In the genomic region with DNA sequence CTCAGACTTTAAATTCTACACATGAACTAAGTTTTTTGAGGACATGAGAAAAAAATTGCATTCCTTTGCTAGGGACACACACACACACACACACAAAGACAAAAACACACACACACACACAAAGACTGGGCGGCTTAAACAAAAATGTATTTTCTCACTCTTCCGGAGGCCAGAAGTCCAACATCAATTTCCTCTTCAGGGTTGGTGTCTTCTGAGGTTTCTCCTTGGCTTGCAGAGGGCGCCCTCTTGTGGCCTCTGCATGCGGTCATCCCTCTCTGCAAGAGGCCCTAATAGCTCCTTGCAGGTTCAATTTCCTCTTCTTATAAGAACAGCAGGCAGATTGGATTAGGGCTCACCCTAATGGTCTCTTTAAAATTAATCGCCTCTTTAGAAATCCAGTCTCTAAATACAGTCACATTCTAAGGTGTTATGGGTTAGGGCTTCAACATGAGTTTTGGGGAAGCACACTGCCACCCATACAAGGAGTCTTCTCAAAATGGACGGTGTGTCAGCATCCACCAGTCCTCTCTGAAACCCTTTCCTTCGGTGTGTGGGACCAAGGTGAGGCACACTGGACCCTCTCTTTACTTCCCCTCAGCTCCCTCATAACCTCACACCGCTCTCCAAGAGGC, we compare ENCODE assay signal across 1 cellular context.
TF ChIP-seq lines count a peak whose summit lies in the region.

No MANE protein-coding gene starts in this region.

TF ChIP-seq in H1, 55 proteins besides CTCF, POLR2A, EP300 and RAD21 (continued from another document):
- TF ChIP-seq, protein P1, sequence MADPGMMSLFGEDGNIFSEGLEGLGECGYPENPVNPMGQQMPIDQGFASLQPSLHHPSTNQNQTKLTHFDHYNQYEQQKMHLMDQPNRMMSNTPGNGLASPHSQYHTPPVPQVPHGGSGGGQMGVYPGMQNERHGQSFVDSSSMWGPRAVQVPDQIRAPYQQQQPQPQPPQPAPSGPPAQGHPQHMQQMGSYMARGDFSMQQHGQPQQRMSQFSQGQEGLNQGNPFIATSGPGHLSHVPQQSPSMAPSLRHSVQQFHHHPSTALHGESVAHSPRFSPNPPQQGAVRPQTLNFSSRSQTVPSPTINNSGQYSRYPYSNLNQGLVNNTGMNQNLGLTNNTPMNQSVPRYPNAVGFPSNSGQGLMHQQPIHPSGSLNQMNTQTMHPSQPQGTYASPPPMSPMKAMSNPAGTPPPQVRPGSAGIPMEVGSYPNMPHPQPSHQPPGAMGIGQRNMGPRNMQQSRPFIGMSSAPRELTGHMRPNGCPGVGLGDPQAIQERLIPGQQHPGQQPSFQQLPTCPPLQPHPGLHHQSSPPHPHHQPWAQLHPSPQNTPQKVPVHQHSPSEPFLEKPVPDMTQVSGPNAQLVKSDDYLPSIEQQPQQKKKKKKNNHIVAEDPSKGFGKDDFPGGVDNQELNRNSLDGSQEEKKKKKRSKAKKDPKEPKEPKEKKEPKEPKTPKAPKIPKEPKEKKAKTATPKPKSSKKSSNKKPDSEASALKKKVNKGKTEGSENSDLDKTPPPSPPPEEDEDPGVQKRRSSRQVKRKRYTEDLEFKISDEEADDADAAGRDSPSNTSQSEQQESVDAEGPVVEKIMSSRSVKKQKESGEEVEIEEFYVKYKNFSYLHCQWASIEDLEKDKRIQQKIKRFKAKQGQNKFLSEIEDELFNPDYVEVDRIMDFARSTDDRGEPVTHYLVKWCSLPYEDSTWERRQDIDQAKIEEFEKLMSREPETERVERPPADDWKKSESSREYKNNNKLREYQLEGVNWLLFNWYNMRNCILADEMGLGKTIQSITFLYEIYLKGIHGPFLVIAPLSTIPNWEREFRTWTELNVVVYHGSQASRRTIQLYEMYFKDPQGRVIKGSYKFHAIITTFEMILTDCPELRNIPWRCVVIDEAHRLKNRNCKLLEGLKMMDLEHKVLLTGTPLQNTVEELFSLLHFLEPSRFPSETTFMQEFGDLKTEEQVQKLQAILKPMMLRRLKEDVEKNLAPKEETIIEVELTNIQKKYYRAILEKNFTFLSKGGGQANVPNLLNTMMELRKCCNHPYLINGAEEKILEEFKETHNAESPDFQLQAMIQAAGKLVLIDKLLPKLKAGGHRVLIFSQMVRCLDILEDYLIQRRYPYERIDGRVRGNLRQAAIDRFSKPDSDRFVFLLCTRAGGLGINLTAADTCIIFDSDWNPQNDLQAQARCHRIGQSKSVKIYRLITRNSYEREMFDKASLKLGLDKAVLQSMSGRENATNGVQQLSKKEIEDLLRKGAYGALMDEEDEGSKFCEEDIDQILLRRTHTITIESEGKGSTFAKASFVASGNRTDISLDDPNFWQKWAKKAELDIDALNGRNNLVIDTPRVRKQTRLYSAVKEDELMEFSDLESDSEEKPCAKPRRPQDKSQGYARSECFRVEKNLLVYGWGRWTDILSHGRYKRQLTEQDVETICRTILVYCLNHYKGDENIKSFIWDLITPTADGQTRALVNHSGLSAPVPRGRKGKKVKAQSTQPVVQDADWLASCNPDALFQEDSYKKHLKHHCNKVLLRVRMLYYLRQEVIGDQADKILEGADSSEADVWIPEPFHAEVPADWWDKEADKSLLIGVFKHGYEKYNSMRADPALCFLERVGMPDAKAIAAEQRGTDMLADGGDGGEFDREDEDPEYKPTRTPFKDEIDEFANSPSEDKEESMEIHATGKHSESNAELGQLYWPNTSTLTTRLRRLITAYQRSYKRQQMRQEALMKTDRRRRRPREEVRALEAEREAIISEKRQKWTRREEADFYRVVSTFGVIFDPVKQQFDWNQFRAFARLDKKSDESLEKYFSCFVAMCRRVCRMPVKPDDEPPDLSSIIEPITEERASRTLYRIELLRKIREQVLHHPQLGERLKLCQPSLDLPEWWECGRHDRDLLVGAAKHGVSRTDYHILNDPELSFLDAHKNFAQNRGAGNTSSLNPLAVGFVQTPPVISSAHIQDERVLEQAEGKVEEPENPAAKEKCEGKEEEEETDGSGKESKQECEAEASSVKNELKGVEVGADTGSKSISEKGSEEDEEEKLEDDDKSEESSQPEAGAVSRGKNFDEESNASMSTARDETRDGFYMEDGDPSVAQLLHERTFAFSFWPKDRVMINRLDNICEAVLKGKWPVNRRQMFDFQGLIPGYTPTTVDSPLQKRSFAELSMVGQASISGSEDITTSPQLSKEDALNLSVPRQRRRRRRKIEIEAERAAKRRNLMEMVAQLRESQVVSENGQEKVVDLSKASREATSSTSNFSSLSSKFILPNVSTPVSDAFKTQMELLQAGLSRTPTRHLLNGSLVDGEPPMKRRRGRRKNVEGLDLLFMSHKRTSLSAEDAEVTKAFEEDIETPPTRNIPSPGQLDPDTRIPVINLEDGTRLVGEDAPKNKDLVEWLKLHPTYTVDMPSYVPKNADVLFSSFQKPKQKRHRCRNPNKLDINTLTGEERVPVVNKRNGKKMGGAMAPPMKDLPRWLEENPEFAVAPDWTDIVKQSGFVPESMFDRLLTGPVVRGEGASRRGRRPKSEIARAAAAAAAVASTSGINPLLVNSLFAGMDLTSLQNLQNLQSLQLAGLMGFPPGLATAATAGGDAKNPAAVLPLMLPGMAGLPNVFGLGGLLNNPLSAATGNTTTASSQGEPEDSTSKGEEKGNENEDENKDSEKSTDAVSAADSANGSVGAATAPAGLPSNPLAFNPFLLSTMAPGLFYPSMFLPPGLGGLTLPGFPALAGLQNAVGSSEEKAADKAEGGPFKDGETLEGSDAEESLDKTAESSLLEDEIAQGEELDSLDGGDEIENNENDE (IDR thresholded peaks at IDR 0.05; ENCODE audit: insufficient replicate concordance, low read length), result no peak
- TF ChIP-seq, protein P2, sequence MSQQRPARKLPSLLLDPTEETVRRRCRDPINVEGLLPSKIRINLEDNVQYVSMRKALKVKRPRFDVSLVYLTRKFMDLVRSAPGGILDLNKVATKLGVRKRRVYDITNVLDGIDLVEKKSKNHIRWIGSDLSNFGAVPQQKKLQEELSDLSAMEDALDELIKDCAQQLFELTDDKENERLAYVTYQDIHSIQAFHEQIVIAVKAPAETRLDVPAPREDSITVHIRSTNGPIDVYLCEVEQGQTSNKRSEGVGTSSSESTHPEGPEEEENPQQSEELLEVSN (IDR thresholded peaks at IDR 0.05), result no peak
- TF ChIP-seq SIX5 (IDR thresholded peaks at IDR 0.05; ENCODE audit: low read depth, low read length) (no peak), NRF1 (IDR thresholded peaks at IDR 0.05; ENCODE audit: low read depth, low read length) (no peak)
